32 cellular contexts compared by ENCODE assay signal in the genomic region with DNA sequence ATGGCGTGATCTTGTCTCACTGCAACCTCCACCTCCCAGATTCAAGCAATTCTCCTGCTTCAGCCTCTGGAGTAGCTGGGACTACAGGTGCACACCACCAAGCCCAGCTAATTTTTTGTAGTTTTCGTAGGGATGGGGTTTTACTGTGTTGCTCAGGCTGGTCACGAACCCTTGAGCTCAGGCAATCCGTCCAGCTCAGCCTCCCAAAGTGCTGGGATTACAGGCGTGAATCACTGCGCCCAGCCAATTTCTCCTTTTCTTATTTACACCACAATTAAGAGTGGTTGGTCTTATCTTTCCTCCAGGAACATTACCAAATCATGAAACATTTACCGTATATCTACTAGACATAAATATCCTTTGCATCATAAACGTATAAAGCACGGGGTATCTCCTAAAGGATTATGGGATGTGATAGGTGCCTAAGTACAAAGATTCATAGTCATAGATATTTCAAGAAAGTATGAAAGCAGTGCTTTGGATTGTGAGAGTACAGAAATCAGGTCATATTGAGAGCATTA.
"Had no signal": no experiment of that assay in that cellular context is flagged by ENCODE, and none has a peak within 500 bp of the region (broad histone marks: within the 10 kb centered on the region; RNA-seq: fewer than 3 reads in every experiment).

No MANE protein-coding gene starts in this region.

- H3K9me3 ChIP-seq: left ventricle myocardium inferior, pancreas, psoas muscle, sigmoid colon, testis had no signal

- H3K4me3 ChIP-seq: coronary artery, dorsolateral prefrontal cortex, left ventricle myocardium inferior, pancreas, psoas muscle, sigmoid colon, testis had no signal

- H3K27ac ChIP-seq: brain microvascular endothelial cell, coronary artery, dorsolateral prefrontal cortex, left ventricle myocardium inferior, pancreas, psoas muscle, testis, VCaP had no signal

- ATAC-seq: activated CD4-positive, CD25-positive, alpha-beta regulatory T cell treated with anti-CD3 and anti-CD28 coated beads, Interleukin-2, amount 50 U/mL, for 24 hours; pancreas; psoas muscle had no signal

- H3K36me3 ChIP-seq: brain microvascular endothelial cell, left ventricle myocardium inferior, pancreas, sigmoid colon had no signal

- FAIRE-seq: pancreas, small intestine, TTC549 had no signal

- H3K4me1 ChIP-seq: pancreas, testis had no signal

- H3K27me3 ChIP-seq: brain microvascular endothelial cell, dorsolateral prefrontal cortex, pancreas, sigmoid colon, testis had no signal

- DNase-seq: activated CD4-positive, alpha-beta memory T cell treated with anti-CD3 and anti-CD28 coated beads for 36 hours; activated CD4-positive, alpha-beta T cell treated with anti-CD3 and anti-CD28 coated beads for 48 hours; activated CD8-positive, alpha-beta memory T cell treated with anti-CD3 and anti-CD28 coated beads, Interleukin-2, amount 50 U/mL, for 4 hours; activated effector memory CD4-positive, alpha-beta T cell treated with anti-CD3 and anti-CD28 coated beads, Interleukin-2, amount 50 U/mL, for 16 hours; activated naive CD4-positive, alpha-beta T cell treated with anti-CD3 and anti-CD28 coated beads for 36 hours; activated naive CD8-positive, alpha-beta T cell treated with anti-CD3 and anti-CD28 coated beads, Interleukin-2, amount 10 ng/mL, durations not matched to agents 7 days and 5 days; activated T-cell treated with anti-CD3 and anti-CD28 coated beads, Interleukin-2, amount 50 U/mL, for 1 hour; amniotic stem cell; brain microvascular endothelial cell; dorsolateral prefrontal cortex; effector memory CD4-positive, alpha-beta T cell; erythroblast; foreskin fibroblast; head of caudate nucleus; hippocampal formation; kidney glomerular epithelial cell; left ventricle myocardium inferior; naive B cell; nephron progenitor cell; nucleus accumbens; pancreas; psoas muscle; sigmoid colon; small intestine; stimulated activated CD4-positive, alpha-beta T cell treated with anti-CD3 and anti-CD28 coated beads, Interleukin-15, amount 100 ng/mL, for 24 hours; stimulated activated naive CD4-positive, alpha-beta T cell; T-helper 9 cell; testis had no signal
